ENCODE assay signal across 20 cellular contexts in the genomic region with DNA sequence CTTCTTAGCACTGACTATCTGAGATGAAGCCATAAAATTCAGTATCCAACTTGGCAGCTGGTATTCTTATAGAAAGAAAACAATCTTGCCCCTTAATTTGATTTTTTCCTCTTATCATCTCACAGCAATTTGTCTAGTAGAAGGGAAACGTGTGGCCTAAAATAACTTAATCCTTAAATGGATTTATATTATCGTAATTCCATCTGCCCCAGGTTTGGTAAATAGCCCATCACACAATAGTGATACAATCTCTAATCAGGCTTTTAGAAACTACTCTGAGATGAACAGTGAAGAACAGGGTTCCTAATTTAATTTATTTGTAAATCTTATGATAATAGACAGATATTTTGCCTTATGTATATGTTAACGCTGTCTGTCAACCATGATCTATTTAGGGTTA.
DNase-seq lines count a peak whose midpoint lies in the region; ATAC-seq and TF ChIP-seq lines count a peak whose summit lies in the region.
"Had no signal": no experiment of that assay in that cellular context is flagged by ENCODE, and none has a peak within 500 bp of the region (broad histone marks: within the 10 kb centered on the region; RNA-seq: fewer than 3 reads in every experiment).

No MANE protein-coding gene starts in this region.

- H3K9ac ChIP-seq in OCI-LY1 (ENCODE audit: low read length), result no peak overlapping the region
- H3K9ac ChIP-seq: BLaER1 had no signal

- TF ChIP-seq CTCF in OCI-LY1 (IDR thresholded peaks at IDR 0.05; ENCODE audit: low read length), result no peak

- no peak for ATAC-seq in HG02840 (IDR thresholded peaks at IDR 0.05; ENCODE audit: low FRiP score, unreplicated experiment)
- ATAC-seq: Panc1 had no signal

- H3K4me1 ChIP-seq in OCI-LY1 (ENCODE audit: insufficient read depth, low read length, severe bottlenecking), result peaks cover 17% of the 10 kb centered on the region
- H3K4me1 ChIP-seq: BLaER1 had no signal

- no peaks in the 10 kb centered on the region for H3K27me3 ChIP-seq in OCI-LY1 (ENCODE audit: insufficient read depth, low read length)
- H3K27me3 ChIP-seq: BLaER1 had no signal

- no peak overlapping the region for H3K27ac ChIP-seq in OCI-LY1 (ENCODE audit: low read depth, low read length, poor library complexity, severe bottlenecking)
- H3K27ac ChIP-seq: BLaER1, RWPE1, SK-N-MC had no signal

- H3K36me3 ChIP-seq in OCI-LY1 (ENCODE audit: insufficient read depth, low read length), result no peaks in the 10 kb centered on the region; the same call in 1 of the 2 replicates
- H3K36me3 ChIP-seq: BLaER1 had no signal

- H3K4me3 ChIP-seq in OCI-LY1 (ENCODE audit: low read depth, low read length, poor library complexity, severe bottlenecking), result no peak overlapping the region
- H3K4me3 ChIP-seq: BLaER1, SK-N-MC had no signal

- H3K4me2 ChIP-seq in OCI-LY1 (ENCODE audit: low read length), result no peak overlapping the region
- H3K4me2 ChIP-seq: BLaER1 had no signal

- no peaks in the 10 kb centered on the region for H3F3A ChIP-seq in OCI-LY1 (ENCODE audit: insufficient read depth, low read length)

- DNase-seq in DMS 273 (lab: John Stamatoyannopoulos, UW; ENCODE audit: unreplicated experiment) (peak; percentile 22), NCI-H146 treated with DMSO at 0.1 percent for 48 hours (lab: John Stamatoyannopoulos, UW; ENCODE audit: unreplicated experiment) (peak; percentile 69), inferior parietal cortex (ENCODE audit: extremely low spot score) (peak; percentile 25), DMS153 (lab: John Stamatoyannopoulos, UW) (no peak), SIG-M5 (lab: John Stamatoyannopoulos, UW) (no peak)
- no peak for DNase-seq in stimulated activated naive CD4-positive, alpha-beta T cell treated with Interleukin-2 at 50 U/mL for 16 hours (lab: John Stamatoyannopoulos, UW)
- DNase-seq: CD4-positive, CD25-positive, alpha-beta regulatory T cell; DMS79; GF-D8; NCI-H1092; NCI-H1694; NCI-H526; SHP77; T-helper 2 cell had no signal

- H3K9me3 ChIP-seq in OCI-LY1 (ENCODE audit: low read length), result peaks cover 18% of the 10 kb centered on the region

- no peaks in the 10 kb centered on the region for H3K79me2 ChIP-seq in OCI-LY1 (ENCODE audit: insufficient read depth, low read length)

- no peaks in the 10 kb centered on the region for H3K9me2 ChIP-seq in OCI-LY1 (ENCODE audit: low read depth, low read length)

- no peaks in the 10 kb centered on the region for H4K20me1 ChIP-seq in OCI-LY1 (ENCODE audit: insufficient read depth, low read length)
- H4K20me1 ChIP-seq: BLaER1 had no signal

- H2AFZ ChIP-seq in OCI-LY1 (ENCODE audit: low read length), result peak overlapping the region; percentile 45; the same call in 1 of the 2 replicates

Comparison
In these comparisons a context has a peak if more than half of its experiments do, and no peak if none do; other contexts are left out.
1. DNase-seq: peak in DMS 273 (single experiment), NCI-H146 treated with DMSO at 0.1 percent for 48 hours (single experiment) and inferior parietal cortex (single experiment); none in DMS153 (single experiment), SIG-M5 (single experiment) and stimulated activated naive CD4-positive, alpha-beta T cell treated with Interleukin-2 at 50 U/mL for 16 hours (single experiment).